ENCODE assay signal across 10 cellular contexts in the genomic region with DNA sequence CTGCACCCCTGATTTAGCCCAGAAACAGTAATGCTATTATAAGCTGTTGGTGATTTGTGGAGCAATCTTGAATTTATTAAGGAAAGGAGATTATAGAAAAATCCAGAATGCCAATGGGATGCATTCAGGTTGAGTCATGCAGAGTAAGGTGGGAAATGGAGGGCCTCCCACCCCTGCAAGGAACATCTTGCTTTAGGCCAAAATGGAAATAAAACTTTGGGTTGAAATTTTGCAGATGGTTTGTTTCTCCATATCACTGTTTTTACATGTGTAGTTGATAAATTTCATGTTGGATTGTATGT.
DNase-seq lines count a peak whose midpoint lies in the region; ATAC-seq, FAIRE-seq and TF ChIP-seq lines count a peak whose summit lies in the region.
"Had no signal": no experiment of that assay in that cellular context is flagged by ENCODE, and none has a peak within 500 bp of the region (broad histone marks: within the 10 kb centered on the region; RNA-seq: fewer than 3 reads in every experiment).

No MANE protein-coding gene starts in this region.

- H3K9ac ChIP-seq in astrocyte (ENCODE audit: low read length), result peak overlapping the region; percentile 74
- H3K9ac ChIP-seq in mesendoderm (ENCODE audit: low read length), result peak overlapping the region; percentile 34

- no peaks in the 10 kb centered on the region for H3K27me3 ChIP-seq in astrocyte (ENCODE audit: insufficient read depth, low read length)
- no peaks in the 10 kb centered on the region for H3K27me3 ChIP-seq in mesendoderm (ENCODE audit: insufficient read depth, low read length, poor library complexity)
- no peaks in the 10 kb centered on the region for H3K27me3 ChIP-seq in tibial artery

- H3K4ac ChIP-seq in mesendoderm (ENCODE audit: low read depth, low read length), result no peak overlapping the region

- H3K23ac ChIP-seq in mesendoderm (ENCODE audit: low read length), result no peak overlapping the region

- peak overlapping the region; percentile 78 for H3K56ac ChIP-seq in mesendoderm (ENCODE audit: low read length)

- peak overlapping the region; percentile 82 for H2BK120ac ChIP-seq in mesendoderm (ENCODE audit: low read depth, low read length)

- DNase-seq in activated T-cell treated with anti-CD3 and anti-CD28 coated beads, Interleukin-2, amount 50 U/mL, for 24 hours, result no peak
- DNase-seq in activated T-cell treated with anti-CD3 and anti-CD28 coated beads, Interleukin-2, amount 50 U/mL, for 4 hours, result no peak
- DNase-seq in astrocyte (ENCODE audit: low read depth), result no peak
- no peak for DNase-seq in mesendoderm
- DNase-seq in tibial artery, result no peak
- DNase-seq in retina, result no peak
- no peak for DNase-seq in amygdala (lab: John Stamatoyannopoulos, UW)
- DNase-seq in T-helper 9 cell, result no peak
- DNase-seq: activated effector memory CD4-positive, alpha-beta T cell treated with anti-CD3 and anti-CD28 coated beads, Interleukin-2, amount 50 U/mL, for 16 hours; naive thymus-derived CD8-positive, alpha-beta T cell had no signal

- H3K18ac ChIP-seq in mesendoderm (ENCODE audit: low read length), result peak overlapping the region; percentile 64

- H3K4me1 ChIP-seq in astrocyte (ENCODE audit: insufficient read depth, low read length), result peaks cover 37% of the 10 kb centered on the region
- H3K4me1 ChIP-seq in mesendoderm (ENCODE audit: control insufficient read depth, low read depth, low read length), result peaks cover 18% of the 10 kb centered on the region
- H3K4me1 ChIP-seq in tibial artery, result peaks cover 4 to 33% (median 25%) of the 10 kb centered on the region in 4 donors

- H3K9me3 ChIP-seq in astrocyte (ENCODE audit: insufficient read depth, low read depth, low read length) (no peaks in the 10 kb centered on the region), tibial artery (no peaks in the 10 kb centered on the region)

- FAIRE-seq in astrocyte (lab: Jason Lieb, UNC), result no peak

- H3K27me3 Mint-ChIP-seq in activated T-cell treated with anti-CD3 and anti-CD28 coated beads, Interleukin-2, amount 50 U/mL, for 24 hours, result no peaks in the 10 kb centered on the region
- H3K27me3 Mint-ChIP-seq in activated T-cell treated with anti-CD3 and anti-CD28 coated beads, Interleukin-2, amount 50 U/mL, for 4 hours (ENCODE audit: low read depth), result no peaks in the 10 kb centered on the region
- no peaks in the 10 kb centered on the region for H3K27me3 Mint-ChIP-seq in astrocyte (ENCODE audit: low read depth, unreplicated experiment)
- H3K27me3 Mint-ChIP-seq: naive thymus-derived CD8-positive, alpha-beta T cell had no signal

- H2BK15ac ChIP-seq in mesendoderm (replicated peaks; ENCODE audit: low read depth), result peak overlapping the region; percentile 38

- H3K4me3 ChIP-seq in astrocyte (ENCODE audit: insufficient read depth, low read depth, low read length) (no peak overlapping the region), mesendoderm (ENCODE audit: low read length) (no peak overlapping the region), tibial artery (no peak overlapping the region)

- H4K8ac ChIP-seq in mesendoderm (ENCODE audit: low read depth, low read length), result no peak overlapping the region

- H3K36me3 ChIP-seq in astrocyte (ENCODE audit: insufficient read depth, low read length) (no peaks in the 10 kb centered on the region), mesendoderm (ENCODE audit: control insufficient read depth, insufficient read depth, low read length) (no peaks in the 10 kb centered on the region), tibial artery (no peaks in the 10 kb centered on the region)

- no peak overlapping the region for H4K5ac ChIP-seq in mesendoderm (ENCODE audit: low read length)

- no peaks in the 10 kb centered on the region for H3K9me3 Mint-ChIP-seq in activated T-cell treated with anti-CD3 and anti-CD28 coated beads, Interleukin-2, amount 50 U/mL, for 24 hours
- no peaks in the 10 kb centered on the region for H3K9me3 Mint-ChIP-seq in activated T-cell treated with anti-CD3 and anti-CD28 coated beads, Interleukin-2, amount 50 U/mL, for 4 hours
- peaks cover 2% of the 10 kb centered on the region for H3K9me3 Mint-ChIP-seq in astrocyte (ENCODE audit: unreplicated experiment)
- H3K9me3 Mint-ChIP-seq: naive thymus-derived CD8-positive, alpha-beta T cell had no signal

- H3K27ac ChIP-seq in astrocyte (ENCODE audit: low read depth, low read length), result peak overlapping the region; percentile 91
- H3K27ac ChIP-seq in mesendoderm (ENCODE audit: low read depth, low read length), result peak overlapping the region; percentile 59
- peak overlapping the region; percentile 78 to 81 for H3K27ac ChIP-seq in tibial artery

- H3K27ac Mint-ChIP-seq in activated T-cell treated with anti-CD3 and anti-CD28 coated beads, Interleukin-2, amount 50 U/mL, for 24 hours, result peak overlapping the region; percentile 39
- H3K27ac Mint-ChIP-seq in astrocyte (ENCODE audit: unreplicated experiment), result peak overlapping the region; percentile 91

- no peaks in the 10 kb centered on the region for H3K79me2 ChIP-seq in astrocyte (ENCODE audit: insufficient read depth, low read length)
- H3K79me2 ChIP-seq in mesendoderm (ENCODE audit: control insufficient read depth, insufficient read depth, low read length), result no peaks in the 10 kb centered on the region

- H3K4me1 Mint-ChIP-seq in activated T-cell treated with anti-CD3 and anti-CD28 coated beads, Interleukin-2, amount 50 U/mL, for 24 hours (ENCODE audit: low read depth), result peaks cover 45% of the 10 kb centered on the region
- peaks cover 40% of the 10 kb centered on the region for H3K4me1 Mint-ChIP-seq in activated T-cell treated with anti-CD3 and anti-CD28 coated beads, Interleukin-2, amount 50 U/mL, for 4 hours (ENCODE audit: low read depth)
- peaks cover 38% of the 10 kb centered on the region for H3K4me1 Mint-ChIP-seq in astrocyte (ENCODE audit: low read depth, unreplicated experiment)

- no peak for TF ChIP-seq CTCF in astrocyte (IDR thresholded peaks at IDR 0.05; ENCODE audit: insufficient read depth, low read depth, low read length)
- no peak for TF ChIP-seq CTCF in tibial artery (IDR thresholded peaks at IDR 0.05)

- no peak overlapping the region for H3K4me3 Mint-ChIP-seq in activated T-cell treated with anti-CD3 and anti-CD28 coated beads, Interleukin-2, amount 50 U/mL, for 24 hours
- H3K4me3 Mint-ChIP-seq in activated T-cell treated with anti-CD3 and anti-CD28 coated beads, Interleukin-2, amount 50 U/mL, for 4 hours, result no peak overlapping the region
- H3K4me3 Mint-ChIP-seq in astrocyte (ENCODE audit: unreplicated experiment), result no peak overlapping the region

- H2BK5ac ChIP-seq in mesendoderm (ENCODE audit: low read length), result peak overlapping the region; percentile 62

- no peaks in the 10 kb centered on the region for H3K79me1 ChIP-seq in mesendoderm (ENCODE audit: low read length)

- H2AK5ac ChIP-seq in mesendoderm (ENCODE audit: low read length), result peak overlapping the region; percentile 67

- H2AFZ ChIP-seq in astrocyte (ENCODE audit: low read depth, low read length), result no peak overlapping the region

- intact Hi-C loops in tibial artery (cut with DNase I; ENCODE audit: low total_unique reads), result no loop called here

- no peak for ATAC-seq in activated T-cell treated with anti-CD3 and anti-CD28 coated beads, Interleukin-2, amount 50 U/mL, for 4 hours
- ATAC-seq: naive thymus-derived CD8-positive, alpha-beta T cell had no signal

- no peaks in the 10 kb centered on the region for H4K20me1 ChIP-seq in astrocyte (ENCODE audit: insufficient read depth, low read length)

- peak overlapping the region; percentile 52 for H3K4me2 ChIP-seq in astrocyte (ENCODE audit: low read length)
- H3K4me2 ChIP-seq in mesendoderm (ENCODE audit: low read length), result no peak overlapping the region

- no peaks in the 10 kb centered on the region for H3K36me3 Mint-ChIP-seq in activated T-cell treated with anti-CD3 and anti-CD28 coated beads, Interleukin-2, amount 50 U/mL, for 24 hours (ENCODE audit: low read depth)
- no peaks in the 10 kb centered on the region for H3K36me3 Mint-ChIP-seq in activated T-cell treated with anti-CD3 and anti-CD28 coated beads, Interleukin-2, amount 50 U/mL, for 4 hours (ENCODE audit: insufficient read depth)
- H3K36me3 Mint-ChIP-seq in astrocyte (ENCODE audit: low read depth, unreplicated experiment), result no peaks in the 10 kb centered on the region
- H3K36me3 Mint-ChIP-seq: naive thymus-derived CD8-positive, alpha-beta T cell had no signal
